In genomic region chr10:30425336-30426075, GRCh38 we compare ENCODE assay signal across 1 cellular context.
TF ChIP-seq lines count a peak whose summit lies in the region.

No MANE protein-coding gene starts in this region.

TF ChIP-seq in K562, 482 proteins besides CTCF, POLR2A, EP300 and RAD21 (continued from another document and continues in another):
- TF ChIP-seq, protein P1, sequence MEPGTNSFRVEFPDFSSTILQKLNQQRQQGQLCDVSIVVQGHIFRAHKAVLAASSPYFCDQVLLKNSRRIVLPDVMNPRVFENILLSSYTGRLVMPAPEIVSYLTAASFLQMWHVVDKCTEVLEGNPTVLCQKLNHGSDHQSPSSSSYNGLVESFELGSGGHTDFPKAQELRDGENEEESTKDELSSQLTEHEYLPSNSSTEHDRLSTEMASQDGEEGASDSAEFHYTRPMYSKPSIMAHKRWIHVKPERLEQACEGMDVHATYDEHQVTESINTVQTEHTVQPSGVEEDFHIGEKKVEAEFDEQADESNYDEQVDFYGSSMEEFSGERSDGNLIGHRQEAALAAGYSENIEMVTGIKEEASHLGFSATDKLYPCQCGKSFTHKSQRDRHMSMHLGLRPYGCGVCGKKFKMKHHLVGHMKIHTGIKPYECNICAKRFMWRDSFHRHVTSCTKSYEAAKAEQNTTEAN (CRISPR knock-in tag; IDR thresholded peaks at IDR 0.05): no peak
- TF ChIP-seq SAFB2 (IDR thresholded peaks at IDR 0.05; ENCODE audit: borderline replicate concordance, low read depth, low read length, severe bottlenecking): no peak
- TF ChIP-seq GABPB2 (CRISPR knock-in tag; conservative IDR thresholded peaks at IDR 0.05): no peak
- no peak for TF ChIP-seq BRCA1 (IDR thresholded peaks at IDR 0.05)
- no peak for TF ChIP-seq BRCA1 (CRISPR knock-in tag; IDR thresholded peaks at IDR 0.05)
- TF ChIP-seq ZBTB12 (CRISPR knock-in tag; IDR thresholded peaks at IDR 0.05): peak; percentile 59; the same call in 1 of the 2 replicates
- TF ChIP-seq ZNF77 (CRISPR knock-in tag; IDR thresholded peaks at IDR 0.05): no peak
- TF ChIP-seq CEBPB (tag; IDR thresholded peaks at IDR 0.05): no peak
- TF ChIP-seq EWSR1 (IDR thresholded peaks at IDR 0.05; ENCODE audit: borderline replicate concordance, low read depth, partially characterized antibody): no peak
- TF ChIP-seq, protein P2, sequence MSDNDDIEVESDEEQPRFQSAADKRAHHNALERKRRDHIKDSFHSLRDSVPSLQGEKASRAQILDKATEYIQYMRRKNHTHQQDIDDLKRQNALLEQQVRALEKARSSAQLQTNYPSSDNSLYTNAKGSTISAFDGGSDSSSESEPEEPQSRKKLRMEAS (CRISPR knock-in tag; IDR thresholded peaks at IDR 0.05): no peak
- peak; percentile 88 for TF ChIP-seq CXXC5 (CRISPR knock-in tag; IDR thresholded peaks at IDR 0.05)
- no peak for TF ChIP-seq ZFPM2 (CRISPR knock-in tag; IDR thresholded peaks at IDR 0.05)
- no peak for TF ChIP-seq MCM2 (IDR thresholded peaks at IDR 0.05; ENCODE audit: low read depth)
- no peak for TF ChIP-seq YBX1 (IDR thresholded peaks at IDR 0.05)
- TF ChIP-seq KLF13 (tag; IDR thresholded peaks at IDR 0.05; ENCODE audit: borderline replicate concordance, low read depth): peak; percentile 68
- TF ChIP-seq KDM1A (IDR thresholded peaks at IDR 0.05): no peak
- TF ChIP-seq ZNF764 (CRISPR knock-in tag; IDR thresholded peaks at IDR 0.05; ENCODE audit: low read depth): no peak
- no peak for TF ChIP-seq MNT (conservative IDR thresholded peaks at IDR 0.05)
- TF ChIP-seq MEF2D (tag; conservative IDR thresholded peaks at IDR 0.05; ENCODE audit: low read depth): peak; percentile 95
- TF ChIP-seq ESRRB (CRISPR knock-in tag; IDR thresholded peaks at IDR 0.05; ENCODE audit: borderline replicate concordance): no peak
- peak; percentile 97 for TF ChIP-seq ZNF644 (tag; IDR thresholded peaks at IDR 0.05; ENCODE audit: low read depth)
- TF ChIP-seq, protein P3, sequence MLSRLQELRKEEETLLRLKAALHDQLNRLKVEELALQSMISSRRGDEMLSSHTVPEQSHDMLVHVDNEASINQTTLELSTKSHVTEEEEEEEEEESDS (CRISPR knock-in tag; IDR thresholded peaks at IDR 0.05): no peak
- TF ChIP-seq ADNP (tag; IDR thresholded peaks at IDR 0.05): no peak
- no peak for TF ChIP-seq HMGXB4 (CRISPR knock-in tag; IDR thresholded peaks at IDR 0.05)
- TF ChIP-seq NCOA2 (IDR thresholded peaks at IDR 0.05; ENCODE audit: partially characterized antibody in 2 of 2): no peak
- no peak for TF ChIP-seq SLC30A9 (CRISPR knock-in tag; IDR thresholded peaks at IDR 0.05)
- TF ChIP-seq MAFG (tag; conservative IDR thresholded peaks at IDR 0.05): no peak
- no peak for TF ChIP-seq ZFP1 (CRISPR knock-in tag; IDR thresholded peaks at IDR 0.05)
- peak in 1 of 3 experiments; percentile 18 for TF ChIP-seq YY1 (IDR thresholded peaks at IDR 0.05; ENCODE audit: borderline replicate concordance in 1 of 3, control insufficient read depth in 1 of 3, extremely low read depth in 1 of 3, insufficient read depth in 3 of 3, insufficient read length in 1 of 3, insufficient replicate concordance in 2 of 3, low read depth in 1 of 3, low read length in 2 of 3)
- no peak for TF ChIP-seq PHTF2 (CRISPR knock-in tag; IDR thresholded peaks at IDR 0.05)
- TF ChIP-seq ZKSCAN3 (CRISPR knock-in tag; IDR thresholded peaks at IDR 0.05): 0 out of 2 replicates have a peak, but pooled peaks have one; percentile 50
- 0 out of 2 replicates have a peak, but pooled peaks have one; percentile 45 for TF ChIP-seq OTX1 (CRISPR knock-in tag; IDR thresholded peaks at IDR 0.05)
- TF ChIP-seq RHOXF2B (CRISPR knock-in tag; conservative IDR thresholded peaks at IDR 0.05): no peak
- TF ChIP-seq FOXK2 (conservative IDR thresholded peaks at IDR 0.05 in 1 of 2, IDR thresholded peaks at IDR 0.05 in 1 of 2; ENCODE audit: low read depth in 2 of 2): no peak
- TF ChIP-seq DMBX1 (CRISPR knock-in tag; IDR thresholded peaks at IDR 0.05; ENCODE audit: borderline replicate concordance): peak; percentile 98
- no peak for TF ChIP-seq ZNF217 (CRISPR knock-in tag; IDR thresholded peaks at IDR 0.05)
- no peak for TF ChIP-seq SNRNP70 (optimal IDR thresholded peaks at IDR 0.05; ENCODE audit: low read depth, low read length)
- TF ChIP-seq MEIS2 (IDR thresholded peaks at IDR 0.05; ENCODE audit: partially characterized antibody): no peak
- TF ChIP-seq IRF9 (tag; IDR thresholded peaks at IDR 0.05): peak; percentile 94
- no peak for TF ChIP-seq ZFP91 (CRISPR knock-in tag; IDR thresholded peaks at IDR 0.05)
- TF ChIP-seq KLF6 (CRISPR knock-in tag; IDR thresholded peaks at IDR 0.05; ENCODE audit: borderline replicate concordance): peak; percentile 95; the same call in 1 of the 2 replicates
- TF ChIP-seq, protein P4, sequence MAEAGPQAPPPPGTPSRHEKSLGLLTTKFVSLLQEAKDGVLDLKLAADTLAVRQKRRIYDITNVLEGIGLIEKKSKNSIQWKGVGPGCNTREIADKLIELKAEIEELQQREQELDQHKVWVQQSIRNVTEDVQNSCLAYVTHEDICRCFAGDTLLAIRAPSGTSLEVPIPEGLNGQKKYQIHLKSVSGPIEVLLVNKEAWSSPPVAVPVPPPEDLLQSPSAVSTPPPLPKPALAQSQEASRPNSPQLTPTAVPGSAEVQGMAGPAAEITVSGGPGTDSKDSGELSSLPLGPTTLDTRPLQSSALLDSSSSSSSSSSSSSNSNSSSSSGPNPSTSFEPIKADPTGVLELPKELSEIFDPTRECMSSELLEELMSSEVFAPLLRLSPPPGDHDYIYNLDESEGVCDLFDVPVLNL (CRISPR knock-in tag; IDR thresholded peaks at IDR 0.05; ENCODE audit: low read depth): no peak
- peak; percentile 88 for TF ChIP-seq ZNF449 (CRISPR knock-in tag; IDR thresholded peaks at IDR 0.05)
- TF ChIP-seq SMARCA5 (IDR thresholded peaks at IDR 0.05): no peak
- TF ChIP-seq ZBTB9 (CRISPR knock-in tag; IDR thresholded peaks at IDR 0.05): peak; percentile 94
- no peak for TF ChIP-seq ZNF12 (CRISPR knock-in tag; IDR thresholded peaks at IDR 0.05)
- peak; percentile 88 for TF ChIP-seq HINFP (tag; conservative IDR thresholded peaks at IDR 0.05; ENCODE audit: low read depth)
- TF ChIP-seq, protein P5, sequence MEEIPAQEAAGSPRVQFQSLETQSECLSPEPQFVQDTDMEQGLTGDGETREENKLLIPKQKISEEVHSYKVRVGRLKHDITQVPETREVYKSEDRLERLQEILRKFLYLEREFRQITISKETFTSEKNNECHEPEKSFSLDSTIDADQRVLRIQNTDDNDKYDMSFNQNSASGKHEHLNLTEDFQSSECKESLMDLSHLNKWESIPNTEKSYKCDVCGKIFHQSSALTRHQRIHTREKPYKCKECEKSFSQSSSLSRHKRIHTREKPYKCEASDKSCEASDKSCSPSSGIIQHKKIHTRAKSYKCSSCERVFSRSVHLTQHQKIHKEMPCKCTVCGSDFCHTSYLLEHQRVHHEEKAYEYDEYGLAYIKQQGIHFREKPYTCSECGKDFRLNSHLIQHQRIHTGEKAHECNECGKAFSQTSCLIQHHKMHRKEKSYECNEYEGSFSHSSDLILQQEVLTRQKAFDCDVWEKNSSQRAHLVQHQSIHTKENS (CRISPR knock-in tag; IDR thresholded peaks at IDR 0.05): no peak
- TF ChIP-seq SMAD4 (CRISPR knock-in tag; conservative IDR thresholded peaks at IDR 0.05): peak; percentile 97
- TF ChIP-seq CBFB (CRISPR knock-in tag; IDR thresholded peaks at IDR 0.05): no peak
- no peak for TF ChIP-seq SETDB1 (IDR thresholded peaks at IDR 0.05; ENCODE audit: low read length)
- TF ChIP-seq RBM15 (IDR thresholded peaks at IDR 0.05; ENCODE audit: insufficient read depth, low read length): no peak
- TF ChIP-seq SMAD2 (IDR thresholded peaks at IDR 0.05; ENCODE audit: low read depth, low read length): no peak
- no peak for TF ChIP-seq XRCC4 (IDR thresholded peaks at IDR 0.05; ENCODE audit: extremely low read depth, insufficient read depth, insufficient read length)
- TF ChIP-seq WHSC1 (IDR thresholded peaks at IDR 0.05; ENCODE audit: low read length): no peak
- TF ChIP-seq ARNT (IDR thresholded peaks at IDR 0.05): no peak
